20 cellular contexts compared by ENCODE assay signal in the genomic region with DNA sequence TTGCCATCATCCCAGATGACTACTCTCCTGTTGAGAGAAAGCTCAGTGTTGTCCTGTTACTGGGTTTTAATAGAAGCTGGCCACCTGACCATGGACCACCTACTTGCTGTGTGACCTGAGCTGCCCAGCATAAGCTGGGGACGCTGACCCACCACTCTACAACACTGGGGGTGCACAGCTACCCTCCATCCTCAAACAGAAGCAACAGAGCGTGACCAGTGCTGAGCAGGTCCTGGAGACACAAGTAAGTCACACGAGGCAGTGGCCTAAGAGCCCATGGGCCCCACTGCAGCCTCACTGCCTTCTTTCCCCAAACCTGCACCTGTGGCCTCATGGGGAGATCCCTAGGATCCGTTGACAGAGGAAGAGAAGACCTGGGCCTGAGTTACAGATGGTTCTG.
"Had no signal": no experiment of that assay in that cellular context is flagged by ENCODE, and none has a peak within 500 bp of the region (broad histone marks: within the 10 kb centered on the region; RNA-seq: fewer than 3 reads in every experiment).

No MANE protein-coding gene starts in this region.

- H3K4me1 Mint-ChIP-seq: endodermal cell, mesothelial cell of epicardium had no signal

- H3K4me1 ChIP-seq: colonic mucosa, left ventricle myocardium inferior, lower lobe of right lung, right atrium auricular region, sigmoid colon, tibial artery had no signal

- H3K27ac ChIP-seq: colonic mucosa, hepatocyte, left ventricle myocardium inferior, lower lobe of right lung, right atrium auricular region, sigmoid colon, skin epidermis, tibial artery had no signal

- H3K4me3 Mint-ChIP-seq: endodermal cell, memory B cell, mesothelial cell of epicardium had no signal

- H3K9me3 Mint-ChIP-seq: endodermal cell, memory B cell, mesothelial cell of epicardium had no signal

- H3K4me3 ChIP-seq: colonic mucosa, hepatocyte, left ventricle myocardium inferior, lower lobe of right lung, right atrium auricular region, sigmoid colon, skin epidermis, tibial artery had no signal

- H3K36me3 ChIP-seq: colonic mucosa, left ventricle myocardium inferior, lower lobe of right lung, right atrium auricular region, sigmoid colon, tibial artery had no signal

- H3K4me2 ChIP-seq: hepatocyte had no signal

- DNase-seq: colonic mucosa; dermis blood vessel endothelial cell; endodermal cell; erythroblast; foreskin melanocyte; head of caudate nucleus; kidney; left cardiac atrium; left ventricle myocardium inferior; lower lobe of right lung; sigmoid colon; stimulated activated CD4-positive, alpha-beta T cell treated with anti-CD3 and anti-CD28 coated beads, Interleukin-2, amount 100 ng/mL, for 24 hours; stimulated activated CD4-positive, alpha-beta T cell treated with anti-CD3 and anti-CD28 coated beads, Interleukin-4, amount 100 ng/mL, for 4 hours; stimulated activated naive CD4-positive, alpha-beta T cell; tibial artery had no signal

- H3K36me3 Mint-ChIP-seq: memory B cell, mesothelial cell of epicardium had no signal

- H2AFZ ChIP-seq: hepatocyte had no signal

- H3K79me2 ChIP-seq: hepatocyte had no signal

- ATAC-seq: left cardiac atrium had no signal

- H3K9me3 ChIP-seq: colonic mucosa, lower lobe of right lung, right atrium auricular region, sigmoid colon, tibial artery had no signal

- H3K27me3 ChIP-seq: colonic mucosa, hepatocyte, right atrium auricular region, sigmoid colon, tibial artery had no signal

- H3K27ac Mint-ChIP-seq: endodermal cell, memory B cell, mesothelial cell of epicardium had no signal
